1 cellular context compared by ENCODE assay signal in the genomic region with DNA sequence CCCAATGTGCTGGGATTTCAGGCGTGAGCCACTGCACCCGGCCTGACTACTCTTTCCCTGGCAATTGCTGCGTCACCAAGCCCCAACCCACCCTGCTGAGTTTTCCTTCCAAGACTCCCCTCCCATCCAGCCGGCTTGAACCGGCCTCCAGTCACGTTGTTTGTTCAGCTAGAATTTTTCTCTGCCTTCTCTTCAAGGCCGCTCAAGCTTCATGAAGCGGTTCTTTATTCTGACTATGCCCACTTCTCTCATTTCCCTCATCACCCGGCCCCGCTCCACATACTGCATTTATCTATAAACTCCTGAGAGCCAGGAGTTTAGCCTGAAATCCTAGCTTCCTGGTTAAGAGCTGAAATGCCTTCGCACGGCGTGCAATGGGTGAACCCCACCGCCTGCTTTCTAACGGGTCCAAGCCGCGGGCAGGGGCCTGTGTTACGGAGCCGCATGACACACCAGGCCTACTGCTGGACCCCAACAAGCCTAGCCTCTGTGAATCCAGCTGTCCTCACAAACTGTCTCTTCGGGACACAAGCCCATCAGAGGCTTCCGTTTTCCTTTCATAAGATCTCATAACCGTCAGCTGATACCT.
TF ChIP-seq lines count a peak whose summit lies in the region.

No MANE protein-coding gene starts in this region.

TF ChIP-seq in HCT116, 20 proteins besides CTCF, POLR2A, EP300 and RAD21 (continued from another document):
- TF ChIP-seq SP1 (IDR thresholded peaks at IDR 0.05; ENCODE audit: low read depth): no peak
- TF ChIP-seq YY1 (IDR thresholded peaks at IDR 0.05; ENCODE audit: extremely low read depth, insufficient replicate concordance, low read depth, low read length): no peak
- TF ChIP-seq SIN3A (IDR thresholded peaks at IDR 0.05; ENCODE audit: low read depth): no peak
- no peak for TF ChIP-seq ZNF274 (IDR thresholded peaks at IDR 0.05; ENCODE audit: low read depth, low read length)
